ENCODE assay signal across 10 cellular contexts in genomic region chr20:61253640-61254511, GRCh38. TPM values are rescaled to one million over a fixed set of nuclear protein-coding genes. Genes with fewer than 3 reads are reported as not detected.
DNase-seq lines count a peak whose midpoint lies in the region; ATAC-seq and TF ChIP-seq lines count a peak whose summit lies in the region.
"Had no signal": no experiment of that assay in that cellular context is flagged by ENCODE, and none has a peak within 500 bp of the region (broad histone marks: within the 10 kb centered on the region; RNA-seq: fewer than 3 reads in every experiment).

No MANE protein-coding gene starts in this region.

- H3K9me3 Mint-ChIP-seq in HFFc6: no peaks in the 10 kb centered on the region

- TF ChIP-seq CTCF in HFFc6 (IDR thresholded peaks at IDR 0.05) (peak; percentile 20), coronary artery (IDR thresholded peaks at IDR 0.05) (no peak), lower lobe of right lung (IDR thresholded peaks at IDR 0.05) (no peak)

- peaks cover 28% of the 10 kb centered on the region for H3K4me1 Mint-ChIP-seq in HFFc6 (ENCODE audit: low read depth)

- H3K27ac ChIP-seq in ACC112 (ENCODE audit: low read depth, low read length) (peak overlapping the region; percentile 24), coronary artery (no peak overlapping the region), lower lobe of right lung (no peak overlapping the region)

- H3K9me3 ChIP-seq in lower lobe of right lung: no peaks in the 10 kb centered on the region

- H3K79me2 ChIP-seq in ACC112 (ENCODE audit: control insufficient read depth, insufficient read depth, low read length, unreplicated experiment): peaks cover 6% of the 10 kb centered on the region

- H2AFZ ChIP-seq in ACC112 (ENCODE audit: low read length, unreplicated experiment): peak overlapping the region; percentile 84

- H3K27ac Mint-ChIP-seq in HFFc6: peak overlapping the region; percentile 79

- intact Hi-C loops in lower lobe of right lung (cut with DNase I): no loop called here

- ATAC-seq in lower lobe of right lung (no peak), GM21381 (IDR thresholded peaks at IDR 0.05; ENCODE audit: unreplicated experiment) (no peak), HG03442 (IDR thresholded peaks at IDR 0.05; ENCODE audit: unreplicated experiment) (no peak)

- peak overlapping the region; percentile 84 for H3K4me3 ChIP-seq in ACC112 (ENCODE audit: low read depth, low read length)
- H3K4me3 ChIP-seq in coronary artery: peak overlapping the region; percentile 63
- peak overlapping the region; percentile 28 for H3K4me3 ChIP-seq in lower lobe of right lung
- H3K4me3 ChIP-seq: lung had no signal

- H3K27me3 Mint-ChIP-seq in HFFc6 (ENCODE audit: insufficient read depth): peaks cover 19% of the 10 kb centered on the region

- H3K36me3 ChIP-seq in ACC112 (ENCODE audit: insufficient read depth, low read length) (no peaks in the 10 kb centered on the region; the same call in 1 of the 2 replicates), lower lobe of right lung (no peaks in the 10 kb centered on the region)

- H3K27me3 ChIP-seq in ACC112 (ENCODE audit: insufficient read depth, low read length) (peaks cover 14% of the 10 kb centered on the region), lower lobe of right lung (ENCODE audit: low read depth) (peaks cover 78% of the 10 kb centered on the region)

- H3K36me3 Mint-ChIP-seq in HFFc6 (ENCODE audit: low read depth): peaks cover 22% of the 10 kb centered on the region

- peak overlapping the region; percentile 86 for H3K4me3 Mint-ChIP-seq in HFFc6

- no peak for DNase-seq in HFFc6
- no peak for DNase-seq in coronary artery (ENCODE audit: low spot score)
- no peak for DNase-seq in lower lobe of right lung
- DNase-seq in A172 (ENCODE audit: low spot score): no peak
- no peak for DNase-seq in 8988T
- DNase-seq: NCI-H2171 had no signal

- H3K4me1 ChIP-seq in ACC112 (ENCODE audit: control insufficient read depth, insufficient read depth, low read length, unreplicated experiment): peaks cover 19% of the 10 kb centered on the region
- no peaks in the 10 kb centered on the region for H3K4me1 ChIP-seq in lower lobe of right lung

RNA-seq across cellular contexts. Expression of gene CDH4, which starts 1.8 kb away (rescaled TPM):
- 10 to 100 TPM in 4 of 6 experiments, 1 to 10 TPM in 2; 5.8 to 12.8 (median 10.9) TPM for total RNA-seq in HFFc6 (2021; fragmentation: NEBNext Ultra II Directional; extraction: Animal tissue kit (Norgen Biotek cat#: 25700))
- 0.06 TPM for total RNA-seq in lower lobe of right lung
- 2.6 and 5.5 TPM in 2 replicates for total RNA-seq in A172 (2014; rRNA removed; shearing (Covaris generic))

Comparison
In these comparisons a context has a peak if more than half of its experiments do, and no peak if none do; other contexts are left out.
1. H3K4me3 ChIP-seq: peak in every context shown above with its lines; median percentile 84 in ACC112; 63 in coronary artery; 28 in lower lobe of right lung.